ENCODE assay signal across 22 cellular contexts in the genomic region with DNA sequence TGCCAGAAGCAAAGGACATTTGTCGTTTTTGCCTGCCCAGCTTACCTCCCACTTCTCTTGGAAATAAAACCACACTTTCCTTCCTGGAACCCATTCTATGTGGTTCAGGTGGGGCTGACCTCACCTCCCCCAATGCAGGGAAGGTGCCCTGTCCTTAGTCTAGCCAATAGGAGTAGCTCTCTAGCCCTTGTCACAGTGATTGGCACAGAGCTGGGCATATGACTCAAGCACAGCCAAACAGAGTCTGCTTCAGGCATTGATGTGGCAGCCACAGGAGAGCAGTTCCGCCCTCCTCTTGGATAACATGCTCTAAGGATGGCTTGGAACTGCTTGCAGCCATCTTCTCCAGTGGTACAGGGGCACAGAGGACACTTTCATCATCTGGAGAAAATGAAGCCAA.
DNase-seq lines count a peak whose midpoint lies in the region; ATAC-seq and TF ChIP-seq lines count a peak whose summit lies in the region.
"Had no signal": no experiment of that assay in that cellular context is flagged by ENCODE, and none has a peak within 500 bp of the region (broad histone marks: within the 10 kb centered on the region; RNA-seq: fewer than 3 reads in every experiment).

No MANE protein-coding gene starts in this region.

- H3F3A ChIP-seq in SK-N-SH (replicated peaks; ENCODE audit: insufficient read depth): no peaks in the 10 kb centered on the region
- no peaks in the 10 kb centered on the region for H3F3A ChIP-seq in PC-3 (ENCODE audit: low read length, unreplicated experiment)

- H3K4me3 ChIP-seq in SK-N-SH (ENCODE audit: low read depth in 2 of 2, low read length in 1 of 2) (no peak overlapping the region), PC-3 (ENCODE audit: low read length) (no peak overlapping the region), upper lobe of left lung (no peak overlapping the region)
- H3K4me3 ChIP-seq: body of pancreas, vagina had no signal

- DNase-seq in SK-N-SH: no peak
- peak; percentile 16 for DNase-seq in PC-3
- DNase-seq in iPS-NIHi11 (ENCODE audit: low spot score): peak; percentile 33
- peak in 1 of 2 donors; percentile 55 for DNase-seq in upper lobe of left lung
- DNase-seq in stimulated activated naive CD8-positive, alpha-beta T cell treated with anti-CD3 and anti-CD28 coated beads, Interleukin-15, Interleukin-2, amounts not matched to agents 100 U/mL and 50 U/mL, for 24 hours: no peak
- DNase-seq in activated CD8-positive, alpha-beta memory T cell treated with anti-CD3 and anti-CD28 coated beads for 24 hours: no peak
- DNase-seq in OCI-M2 (lab: John Stamatoyannopoulos, UW; ENCODE audit: unreplicated experiment): no peak
- DNase-seq: activated CD4-positive, alpha-beta T cell treated with anti-CD3 and anti-CD28 coated beads for 48 hours; activated naive CD8-positive, alpha-beta T cell treated with anti-CD3 and anti-CD28 coated beads, Interleukin-2, amount 10 ng/mL, durations not matched to agents 7 days and 5 days; BE2C; body of pancreas; Calu3; effector memory CD8-positive, alpha-beta T cell; KBM-7; NCI-H1048; NCI-H2029 treated with DMSO at 0.1 percent for 48 hours; NCI-H524 treated with DMSO at 0.1 percent for 48 hours; nucleus accumbens; SHP77 treated with DMSO at 0.1 percent for 48 hours; T-helper 1 cell had no signal

- CTCF ChIA-PET in SK-N-SH (lab: Yijun Ruan, JAX): interaction anchor here (1.0 to 1.4 kb wide), 3 partner anchors 12 to 134 kb away, joined by 3 to 5 read pairs (median 4); partner anchors contain the start of gene LRIG2
- CTCF ChIA-PET in PC-3 (lab: Charles Lee): no interaction called here

- H3K4me2 ChIP-seq in SK-N-SH (no peak overlapping the region), PC-3 (ENCODE audit: low read length) (no peak overlapping the region)

- 0% methylated on average over 1 of the region's 2 CpGs for WGBS in SK-N-SH (ENCODE audit: low lambda C conversion rate)
- 14 to 34% methylated on average over 2 of the region's 2 CpGs for WGBS in upper lobe of left lung, 2 donors

- TF ChIP-seq EP300 in SK-N-SH (IDR thresholded peaks at IDR 0.05; ENCODE audit: borderline replicate concordance in 1 of 2, low read depth in 1 of 2, low read length in 1 of 2) (no peak), upper lobe of left lung (IDR thresholded peaks at IDR 0.05) (no peak)

- TF ChIP-seq POLR2A in upper lobe of left lung (IDR thresholded peaks at IDR 0.05): peak in 1 of 4 donors; percentile 11

- H3K36me3 ChIP-seq in SK-N-SH (replicated peaks in 1 of 2; ENCODE audit: control insufficient read depth in 1 of 2, insufficient read depth in 2 of 2, low read length in 1 of 2): no peaks in the 10 kb centered on the region
- H3K36me3 ChIP-seq in PC-3 (ENCODE audit: low read depth, low read length): no peaks in the 10 kb centered on the region
- no peaks in the 10 kb centered on the region for H3K36me3 ChIP-seq in upper lobe of left lung
- H3K36me3 ChIP-seq: BE2C, vagina had no signal

- H3K9ac ChIP-seq in SK-N-SH (no peak overlapping the region), PC-3 (ENCODE audit: low read length) (no peak overlapping the region)

- no peak for TF ChIP-seq RAD21 in SK-N-SH (IDR thresholded peaks at IDR 0.05; ENCODE audit: low read length)

- no peaks in the 10 kb centered on the region for H3K9me2 ChIP-seq in SK-N-SH
- H3K9me2 ChIP-seq in PC-3 (replicated peaks; ENCODE audit: low read length): no peaks in the 10 kb centered on the region

- H4K20me1 ChIP-seq in SK-N-SH (ENCODE audit: insufficient read depth) (no peaks in the 10 kb centered on the region), PC-3 (ENCODE audit: low read length) (no peaks in the 10 kb centered on the region)

- H3K4me1 ChIP-seq in SK-N-SH (ENCODE audit: control insufficient read depth in 1 of 2, insufficient read depth in 2 of 2, low read depth in 1 of 2, low read length in 1 of 2) (peaks cover 0 to 32% of the 10 kb centered on the region in 2 experiments; a peak in 2 of 4 replicates), PC-3 (ENCODE audit: insufficient read depth, low read length) (no peaks in the 10 kb centered on the region), upper lobe of left lung (peaks cover 0 to 24% (median 6%) of the 10 kb centered on the region in 4 donors)
- H3K4me1 ChIP-seq: vagina had no signal

- ATAC-seq in SK-N-SH treated with all-trans-retinoic acid at 6 μM for 48 hours: peak; percentile 55; the same call in 2 of the 3 replicates
- ATAC-seq in PC-3: no peak
- peak; percentile 35 to 70 for ATAC-seq in upper lobe of left lung (ENCODE audit: low FRiP score in 2 of 2)
- ATAC-seq in stimulated activated naive CD8-positive, alpha-beta T cell treated with anti-CD3 and anti-CD28 coated beads, Interleukin-15, Interleukin-2, amounts not matched to agents 100 U/mL and 50 U/mL, for 24 hours: no peak
- ATAC-seq: body of pancreas; effector memory CD8-positive, alpha-beta T cell had no signal

- POLR2A ChIA-PET in SK-N-SH (lab: Yijun Ruan, JAX): no interaction called here
- POLR2A ChIA-PET in PC-3 (lab: Charles Lee; ENCODE audit: unreplicated experiment): interaction anchor here (0.6 kb wide), 1 partner anchor 18 kb away, joined by 3 read pairs; no protein-coding TSS in a partner anchor

- H3K79me2 ChIP-seq in SK-N-SH (ENCODE audit: insufficient read depth): no peaks in the 10 kb centered on the region
- H3K79me2 ChIP-seq in PC-3 (ENCODE audit: low read length): no peaks in the 10 kb centered on the region

- no peak overlapping the region for H3K27ac ChIP-seq in SK-N-SH (ENCODE audit: low read depth in 2 of 2, low read length in 1 of 2)
- no peak overlapping the region for H3K27ac ChIP-seq in PC-3 (ENCODE audit: low read length)
- peak overlapping the region; percentile 44 to 76 (median 53) for H3K27ac ChIP-seq in upper lobe of left lung
- H3K27ac ChIP-seq: body of pancreas, vagina had no signal

- no peaks in the 10 kb centered on the region; the same call in 1 of the 2 replicates for H3K27me3 ChIP-seq in SK-N-SH (ENCODE audit: insufficient read depth)
- H3K27me3 ChIP-seq in PC-3 (ENCODE audit: low read length): no peaks in the 10 kb centered on the region
- no peaks in the 10 kb centered on the region for H3K27me3 ChIP-seq in upper lobe of left lung
- H3K27me3 ChIP-seq: BE2C, body of pancreas, vagina had no signal

- intact Hi-C loops in PC-3 (cut with micrococcal nuclease): no loop called here

- no TSS peak for BruUV-seq in PC-3 (replicated peaks; lab: Mats Ljungman, UMichigan)

- H3K9me3 ChIP-seq in SK-N-SH: no peaks in the 10 kb centered on the region
- H3K9me3 ChIP-seq in PC-3 (ENCODE audit: low read length): no peaks in the 10 kb centered on the region
- no peaks in the 10 kb centered on the region for H3K9me3 ChIP-seq in upper lobe of left lung
- H3K9me3 ChIP-seq: BE2C, body of pancreas, vagina had no signal

- H2AFZ ChIP-seq in SK-N-SH (ENCODE audit: low read depth) (no peak overlapping the region), PC-3 (ENCODE audit: low read length) (no peak overlapping the region)

- TF ChIP-seq CTCF in SK-N-SH (IDR thresholded peaks at IDR 0.05): no peak
- no peak for TF ChIP-seq CTCF in PC-3 (conservative IDR thresholded peaks at IDR 0.05; ENCODE audit: low read depth, low read length)
- TF ChIP-seq CTCF in upper lobe of left lung (IDR thresholded peaks at IDR 0.05): no peak

TF ChIP-seq in SK-N-SH treated with all-trans-retinoic acid at 6 μM for 48 hours, 23 proteins besides CTCF, POLR2A, EP300 and RAD21 (continues in another document):
- TF ChIP-seq ZFP30 (CRISPR knock-in tag; IDR thresholded peaks at IDR 0.05): no peak
- TF ChIP-seq ZNF565 (CRISPR knock-in tag; conservative IDR thresholded peaks at IDR 0.05; ENCODE audit: low read depth): no peak
- no peak for TF ChIP-seq CSRNP3 (CRISPR knock-in tag; IDR thresholded peaks at IDR 0.05)
- no peak for TF ChIP-seq ZC3H10 (CRISPR knock-in tag; IDR thresholded peaks at IDR 0.05)
- TF ChIP-seq CSDC2 (CRISPR knock-in tag; IDR thresholded peaks at IDR 0.05): no peak
- no peak for TF ChIP-seq SNAI2 (CRISPR knock-in tag; IDR thresholded peaks at IDR 0.05)
- TF ChIP-seq RARB (CRISPR knock-in tag; IDR thresholded peaks at IDR 0.05): no peak
- no peak for TF ChIP-seq ZNF8 (CRISPR knock-in tag; IDR thresholded peaks at IDR 0.05)

TF ChIP-seq in SK-N-SH, 30 proteins besides CTCF, POLR2A, EP300 and RAD21 (continues in another document):
- TF ChIP-seq, protein P1, sequence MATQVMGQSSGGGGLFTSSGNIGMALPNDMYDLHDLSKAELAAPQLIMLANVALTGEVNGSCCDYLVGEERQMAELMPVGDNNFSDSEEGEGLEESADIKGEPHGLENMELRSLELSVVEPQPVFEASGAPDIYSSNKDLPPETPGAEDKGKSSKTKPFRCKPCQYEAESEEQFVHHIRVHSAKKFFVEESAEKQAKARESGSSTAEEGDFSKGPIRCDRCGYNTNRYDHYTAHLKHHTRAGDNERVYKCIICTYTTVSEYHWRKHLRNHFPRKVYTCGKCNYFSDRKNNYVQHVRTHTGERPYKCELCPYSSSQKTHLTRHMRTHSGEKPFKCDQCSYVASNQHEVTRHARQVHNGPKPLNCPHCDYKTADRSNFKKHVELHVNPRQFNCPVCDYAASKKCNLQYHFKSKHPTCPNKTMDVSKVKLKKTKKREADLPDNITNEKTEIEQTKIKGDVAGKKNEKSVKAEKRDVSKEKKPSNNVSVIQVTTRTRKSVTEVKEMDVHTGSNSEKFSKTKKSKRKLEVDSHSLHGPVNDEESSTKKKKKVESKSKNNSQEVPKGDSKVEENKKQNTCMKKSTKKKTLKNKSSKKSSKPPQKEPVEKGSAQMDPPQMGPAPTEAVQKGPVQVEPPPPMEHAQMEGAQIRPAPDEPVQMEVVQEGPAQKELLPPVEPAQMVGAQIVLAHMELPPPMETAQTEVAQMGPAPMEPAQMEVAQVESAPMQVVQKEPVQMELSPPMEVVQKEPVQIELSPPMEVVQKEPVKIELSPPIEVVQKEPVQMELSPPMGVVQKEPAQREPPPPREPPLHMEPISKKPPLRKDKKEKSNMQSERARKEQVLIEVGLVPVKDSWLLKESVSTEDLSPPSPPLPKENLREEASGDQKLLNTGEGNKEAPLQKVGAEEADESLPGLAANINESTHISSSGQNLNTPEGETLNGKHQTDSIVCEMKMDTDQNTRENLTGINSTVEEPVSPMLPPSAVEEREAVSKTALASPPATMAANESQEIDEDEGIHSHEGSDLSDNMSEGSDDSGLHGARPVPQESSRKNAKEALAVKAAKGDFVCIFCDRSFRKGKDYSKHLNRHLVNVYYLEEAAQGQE (IDR thresholded peaks at IDR 0.05; ENCODE audit: low read depth, low read length): no peak

Comparison
In these comparisons a context has a peak if more than half of its experiments do, and no peak if none do; other contexts are left out.
1. ATAC-seq: peak in SK-N-SH treated with all-trans-retinoic acid at 6 μM for 48 hours (single experiment) and upper lobe of left lung (2 of 2); none in PC-3 (single experiment) and stimulated activated naive CD8-positive, alpha-beta T cell treated with anti-CD3 and anti-CD28 coated beads, Interleukin-15, Interleukin-2, amounts not matched to agents 100 U/mL and 50 U/mL, for 24 hours (single experiment).
2. DNase-seq: peak in PC-3 (single experiment) and iPS-NIHi11 (single experiment); none in SK-N-SH (single experiment), stimulated activated naive CD8-positive, alpha-beta T cell treated with anti-CD3 and anti-CD28 coated beads, Interleukin-15, Interleukin-2, amounts not matched to agents 100 U/mL and 50 U/mL, for 24 hours (single experiment), activated CD8-positive, alpha-beta memory T cell treated with anti-CD3 and anti-CD28 coated beads for 24 hours (single experiment) and OCI-M2 (single experiment).
3. H3K27ac ChIP-seq: peak in upper lobe of left lung (4 of 4); none in SK-N-SH (0 of 2) and PC-3 (single experiment).